In genomic region chr10:102675151-102675886, GRCh38 we compare ENCODE assay signal across 9 cellular contexts. TPM values are rescaled to one million over a fixed set of nuclear protein-coding genes. Genes with fewer than 3 reads are reported as not detected.
DNase-seq lines count a peak whose midpoint lies in the region; ATAC-seq, FAIRE-seq and TF ChIP-seq lines count a peak whose summit lies in the region.
"Had no signal": no experiment of that assay in that cellular context is flagged by ENCODE, and none has a peak within 500 bp of the region (broad histone marks: within the 10 kb centered on the region; RNA-seq: fewer than 3 reads in every experiment).

No MANE protein-coding gene starts in this region.

- H3K4me1 ChIP-seq in lower lobe of right lung = peaks cover 75% of the 10 kb centered on the region
- H3K4me1 ChIP-seq in suprapubic skin = peaks cover 54% of the 10 kb centered on the region

- 44% methylated on average over 10 of the region's 10 CpGs for WGBS in suprapubic skin

- no peak for ATAC-seq in activated CD8-positive, alpha-beta T cell treated with anti-CD3 and anti-CD28 coated beads for 36 hours
- ATAC-seq in lower lobe of right lung = no peak
- no peak for ATAC-seq in GM18909 (IDR thresholded peaks at IDR 0.05; ENCODE audit: poor library complexity, unreplicated experiment)

- peak overlapping the region; percentile 82 for H3K27ac ChIP-seq in lower lobe of right lung
- peak overlapping the region; percentile 80 for H3K27ac ChIP-seq in suprapubic skin

- H3K36me3 Mint-ChIP-seq in activated CD4-positive, alpha-beta memory T cell treated with anti-CD3 and anti-CD28 coated beads, Interleukin-2, amount 10 ng/mL, durations not matched to agents 7 days and 5 days (ENCODE audit: low read depth) = no peaks in the 10 kb centered on the region
- H3K36me3 Mint-ChIP-seq in activated CD4-positive, alpha-beta memory T cell treated with anti-CD3 and anti-CD28 coated beads for 36 hours = no peaks in the 10 kb centered on the region
- no peaks in the 10 kb centered on the region for H3K36me3 Mint-ChIP-seq in activated CD8-positive, alpha-beta T cell treated with anti-CD3 and anti-CD28 coated beads for 36 hours (ENCODE audit: low read depth)

- H3K36me3 ChIP-seq in lower lobe of right lung (no peaks in the 10 kb centered on the region), suprapubic skin (no peaks in the 10 kb centered on the region)

- TF ChIP-seq POLR2A in suprapubic skin (IDR thresholded peaks at IDR 0.05) = no peak
- no peak for TF ChIP-seq POLR2A in GM12891 (IDR thresholded peaks at IDR 0.05; ENCODE audit: low read depth, low read length)

- H3K27me3 Mint-ChIP-seq in activated CD4-positive, alpha-beta memory T cell treated with anti-CD3 and anti-CD28 coated beads, Interleukin-2, amount 10 ng/mL, durations not matched to agents 7 days and 5 days = no peaks in the 10 kb centered on the region
- no peaks in the 10 kb centered on the region for H3K27me3 Mint-ChIP-seq in activated CD4-positive, alpha-beta memory T cell treated with anti-CD3 and anti-CD28 coated beads for 36 hours
- no peaks in the 10 kb centered on the region for H3K27me3 Mint-ChIP-seq in activated CD8-positive, alpha-beta T cell treated with anti-CD3 and anti-CD28 coated beads for 36 hours

- H3K4me3 ChIP-seq in lower lobe of right lung (peak overlapping the region; percentile 34), suprapubic skin (no peak overlapping the region)

- CTCF ChIA-PET in activated CD4-positive, alpha-beta memory T cell treated with anti-CD3 and anti-CD28 coated beads, Interleukin-2, amount 10 ng/mL, durations not matched to agents 7 days and 5 days (lab: Charles Lee) = interaction anchor here (0.7 to 3.6 kb wide), 8 partner anchors 11 to 45 kb away, joined by 3 to 24 read pairs (median 4); partner anchors contain the start of genes ARL3, SFXN2 and TRIM8
- CTCF ChIA-PET in activated CD4-positive, alpha-beta memory T cell treated with anti-CD3 and anti-CD28 coated beads for 36 hours (lab: Charles Lee) = interaction anchor here (0.6 to 2.8 kb wide), 10 partner anchors 11 to 863 kb away, joined by 3 to 16 read pairs (median 4); partner anchors contain the start of genes ACTR1A, ARL3, SFXN2 and SUFU
- CTCF ChIA-PET in activated CD8-positive, alpha-beta T cell treated with anti-CD3 and anti-CD28 coated beads for 36 hours (lab: Charles Lee) = interaction anchor here (0.9 to 4.6 kb wide), 12 partner anchors 9 to 91 kb away, joined by 3 to 22 read pairs (median 4); partner anchors contain the start of genes ARL3, SFXN2 and TRIM8

- DNase-seq in activated CD4-positive, alpha-beta memory T cell treated with anti-CD3 and anti-CD28 coated beads, Interleukin-2, amount 10 ng/mL, durations not matched to agents 7 days and 5 days = no peak
- no peak for DNase-seq in activated CD4-positive, alpha-beta memory T cell treated with anti-CD3 and anti-CD28 coated beads for 36 hours
- DNase-seq in activated CD8-positive, alpha-beta T cell treated with anti-CD3 and anti-CD28 coated beads for 36 hours = peak; percentile 36
- DNase-seq in lower lobe of right lung (no peak), suprapubic skin (ENCODE audit: low spot score in 2 of 2) (peak in 1 of 2 donors; percentile 51), DMS153 treated with DMSO at 0.1 percent for 48 hours (lab: John Stamatoyannopoulos, UW; ENCODE audit: unreplicated experiment) (no peak), GM12891 (ENCODE audit: insufficient read length, low spot score) (no peak)
- DNase-seq: activated CD4-positive, alpha-beta T cell treated with anti-CD3 and anti-CD28 coated beads, Interleukin-2, amount 50 U/mL, for 48 hours had no signal

- peaks cover 41% of the 10 kb centered on the region for H3K4me1 Mint-ChIP-seq in activated CD4-positive, alpha-beta memory T cell treated with anti-CD3 and anti-CD28 coated beads, Interleukin-2, amount 10 ng/mL, durations not matched to agents 7 days and 5 days
- peaks cover 33% of the 10 kb centered on the region for H3K4me1 Mint-ChIP-seq in activated CD4-positive, alpha-beta memory T cell treated with anti-CD3 and anti-CD28 coated beads for 36 hours (ENCODE audit: low read depth)
- H3K4me1 Mint-ChIP-seq in activated CD8-positive, alpha-beta T cell treated with anti-CD3 and anti-CD28 coated beads for 36 hours (ENCODE audit: low read depth) = peaks cover 46% of the 10 kb centered on the region

- H3K9me3 ChIP-seq in lower lobe of right lung (no peaks in the 10 kb centered on the region), suprapubic skin (no peaks in the 10 kb centered on the region)

- TF ChIP-seq EP300 in suprapubic skin (IDR thresholded peaks at IDR 0.05) = no peak

- no peak overlapping the region for H3K4me3 Mint-ChIP-seq in activated CD4-positive, alpha-beta memory T cell treated with anti-CD3 and anti-CD28 coated beads, Interleukin-2, amount 10 ng/mL, durations not matched to agents 7 days and 5 days
- no peak overlapping the region for H3K4me3 Mint-ChIP-seq in activated CD4-positive, alpha-beta memory T cell treated with anti-CD3 and anti-CD28 coated beads for 36 hours
- no peak overlapping the region for H3K4me3 Mint-ChIP-seq in activated CD8-positive, alpha-beta T cell treated with anti-CD3 and anti-CD28 coated beads for 36 hours

- POLR2A ChIA-PET in activated CD4-positive, alpha-beta memory T cell treated with anti-CD3 and anti-CD28 coated beads, Interleukin-2, amount 10 ng/mL, durations not matched to agents 7 days and 5 days (lab: Charles Lee) = interaction anchor here (0.7 to 5.2 kb wide), 11 partner anchors 8 to 224 kb away, joined by 3 to 51 read pairs (median 4); partner anchors contain the start of genes ARL3, BORCS7, C10orf95 and SFXN2
- POLR2A ChIA-PET in activated CD4-positive, alpha-beta memory T cell treated with anti-CD3 and anti-CD28 coated beads for 36 hours (lab: Charles Lee) = interaction anchor here (0.8 to 3.0 kb wide), 5 partner anchors 9 to 39 kb away, joined by 4 to 17 read pairs (median 10); partner anchors contain the start of genes ARL3 and SFXN2
- POLR2A ChIA-PET in activated CD8-positive, alpha-beta T cell treated with anti-CD3 and anti-CD28 coated beads for 36 hours (lab: Charles Lee) = interaction anchor here (0.6 to 4.1 kb wide), 15 partner anchors 9 to 622 kb away, joined by 3 to 25 read pairs (median 5); partner anchors contain the start of genes ARL3, GBF1, SFXN2 and TRIM8

- peak overlapping the region; percentile 34 for H3K27ac Mint-ChIP-seq in activated CD4-positive, alpha-beta memory T cell treated with anti-CD3 and anti-CD28 coated beads, Interleukin-2, amount 10 ng/mL, durations not matched to agents 7 days and 5 days
- no peak overlapping the region for H3K27ac Mint-ChIP-seq in activated CD4-positive, alpha-beta memory T cell treated with anti-CD3 and anti-CD28 coated beads for 36 hours
- H3K27ac Mint-ChIP-seq in activated CD8-positive, alpha-beta T cell treated with anti-CD3 and anti-CD28 coated beads for 36 hours = no peak overlapping the region

- no peak for TF ChIP-seq CTCF in activated CD8-positive, alpha-beta T cell treated with anti-CD3 and anti-CD28 coated beads for 36 hours (IDR thresholded peaks at IDR 0.05)
- TF ChIP-seq CTCF in lower lobe of right lung (IDR thresholded peaks at IDR 0.05) (no peak), suprapubic skin (IDR thresholded peaks at IDR 0.05) (no peak)

- FAIRE-seq in GM12891 (lab: Jason Lieb, UNC) = no peak

- intact Hi-C loops in activated CD4-positive, alpha-beta memory T cell treated with anti-CD3 and anti-CD28 coated beads for 36 hours (cut with micrococcal nuclease) = loop anchor here (2.0 kb wide), 1 partner anchor 39 kb away; the partner anchor contains the start of genes ARL3 and SFXN2
- intact Hi-C loops in activated CD8-positive, alpha-beta T cell treated with anti-CD3 and anti-CD28 coated beads for 36 hours (cut with micrococcal nuclease) = loop anchor here (5.0 kb wide), 1 partner anchor 37 kb away; the partner anchor contains the start of genes ARL3 and SFXN2
- intact Hi-C loops in lower lobe of right lung (cut with DNase I) = no loop called here

- no peaks in the 10 kb centered on the region for H3K27me3 ChIP-seq in lower lobe of right lung (ENCODE audit: low read depth)
- H3K27me3 ChIP-seq in suprapubic skin = no peaks in the 10 kb centered on the region

- no peaks in the 10 kb centered on the region for H3K9me3 Mint-ChIP-seq in activated CD4-positive, alpha-beta memory T cell treated with anti-CD3 and anti-CD28 coated beads, Interleukin-2, amount 10 ng/mL, durations not matched to agents 7 days and 5 days
- H3K9me3 Mint-ChIP-seq in activated CD4-positive, alpha-beta memory T cell treated with anti-CD3 and anti-CD28 coated beads for 36 hours = no peaks in the 10 kb centered on the region
- H3K9me3 Mint-ChIP-seq in activated CD8-positive, alpha-beta T cell treated with anti-CD3 and anti-CD28 coated beads for 36 hours = no peaks in the 10 kb centered on the region

TF ChIP-seq in GM12891, 5 proteins besides CTCF, POLR2A, EP300 and RAD21:
- no peak for TF ChIP-seq SPI1 (IDR thresholded peaks at IDR 0.05; ENCODE audit: low read depth, low read length)

RNA-seq across cellular contexts. Expression of gene TRIM8, which starts 31.0 kb away (rescaled TPM):
- total RNA-seq in activated CD4-positive, alpha-beta memory T cell treated with anti-CD3 and anti-CD28 coated beads, Interleukin-2, amount 10 ng/mL, durations not matched to agents 7 days and 5 days = 10 to 100 TPM; 53.0 to 56.0 TPM
- 10 to 100 TPM; 46.8 to 50.3 TPM for total RNA-seq in activated CD4-positive, alpha-beta memory T cell treated with anti-CD3 and anti-CD28 coated beads for 36 hours
- 10 to 100 TPM; 39.5 to 39.8 TPM for total RNA-seq in activated CD8-positive, alpha-beta T cell treated with anti-CD3 and anti-CD28 coated beads for 36 hours
- 142 TPM for total RNA-seq in lower lobe of right lung
- 100 to 1,000 TPM in 2 of 4 donors, 10 to 100 TPM in 2; 73.1 to 113 (median 96.1) TPM for total RNA-seq in suprapubic skin
- polyA plus RNA-seq in GM12891 (2012; ENCODE audit: low read depth, missing spikeins) = 33.9 TPM

RNA-seq across cellular contexts. Expression of gene ARL3, which starts 38.9 kb away (rescaled TPM):
- 1 to 10 TPM; 5.7 to 6.1 TPM for total RNA-seq in activated CD4-positive, alpha-beta memory T cell treated with anti-CD3 and anti-CD28 coated beads, Interleukin-2, amount 10 ng/mL, durations not matched to agents 7 days and 5 days
- 10 to 100 TPM; 10.1 to 11.1 TPM for total RNA-seq in activated CD4-positive, alpha-beta memory T cell treated with anti-CD3 and anti-CD28 coated beads for 36 hours
- 1 to 10 TPM; 5.3 to 6.2 TPM for total RNA-seq in activated CD8-positive, alpha-beta T cell treated with anti-CD3 and anti-CD28 coated beads for 36 hours
- total RNA-seq in lower lobe of right lung (7.3 TPM), suprapubic skin (1 to 10 TPM; 3.4 to 6.0 (median 3.8) TPM)
- 9.7 TPM for polyA plus RNA-seq in GM12891 (2012; ENCODE audit: low read depth, missing spikeins)

RNA-seq across cellular contexts. Expression of gene SFXN2, which starts 39.1 kb away (rescaled TPM):
- total RNA-seq in activated CD4-positive, alpha-beta memory T cell treated with anti-CD3 and anti-CD28 coated beads, Interleukin-2, amount 10 ng/mL, durations not matched to agents 7 days and 5 days = 10 to 100 TPM; 10.8 to 11.5 TPM
- total RNA-seq in activated CD4-positive, alpha-beta memory T cell treated with anti-CD3 and anti-CD28 coated beads for 36 hours = 10 to 100 TPM; 14.7 to 17.8 TPM
- total RNA-seq in activated CD8-positive, alpha-beta T cell treated with anti-CD3 and anti-CD28 coated beads for 36 hours = 10 to 100 TPM; 12.8 to 16.3 TPM
- 10.0 TPM for total RNA-seq in lower lobe of right lung
- 1 to 10 TPM; 1.9 to 5.6 (median 3.1) TPM for total RNA-seq in suprapubic skin
- polyA plus RNA-seq in GM12891 (2012; ENCODE audit: low read depth, missing spikeins) = 15.4 TPM
